In the genomic region with DNA sequence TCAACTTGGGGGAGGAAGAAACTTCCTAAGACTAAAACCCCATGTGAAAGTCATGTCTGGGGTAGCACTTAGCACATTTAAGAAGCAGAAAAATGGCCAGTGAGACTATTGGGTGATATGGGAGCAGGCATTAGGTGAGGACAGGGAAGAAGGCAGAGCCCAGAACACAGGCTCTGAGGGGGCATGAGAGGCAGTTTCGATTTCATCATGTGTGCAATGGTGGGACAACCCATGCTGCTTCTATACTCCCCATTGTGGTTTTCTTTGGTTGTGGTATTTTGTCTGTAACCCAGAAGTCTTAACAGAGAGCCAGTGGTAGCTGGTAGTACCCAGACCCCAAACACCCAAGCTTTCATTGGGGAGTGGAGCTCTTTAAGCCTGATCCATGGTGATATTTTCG, we compare ENCODE assay signal across 21 cellular contexts.
DNase-seq lines count a peak whose midpoint lies in the region; ATAC-seq and TF ChIP-seq lines count a peak whose summit lies in the region.
"Had no signal": no experiment of that assay in that cellular context is flagged by ENCODE, and none has a peak within 500 bp of the region (broad histone marks: within the 10 kb centered on the region; RNA-seq: fewer than 3 reads in every experiment).

No MANE protein-coding gene starts in this region.

- DNase-seq in CD4-positive, CD25-positive, alpha-beta regulatory T cell = no peak
- no peak for DNase-seq in CD4-positive, alpha-beta T cell
- DNase-seq in NB4 (ENCODE audit: low read depth) = peak; percentile 44
- DNase-seq in immature natural killer cell = peak in 2 of 3 donors; percentile 5 to 8
- DNase-seq in activated naive CD4-positive, alpha-beta T cell treated with anti-CD3 and anti-CD28 coated beads for 36 hours = no peak
- DNase-seq: ACHN, C1 segment of cervical spinal cord, COR-L47, DMS 273 treated with DMSO at 0.1 percent for 48 hours, NCI-H1436, NCI-H1930, NCI-H345, NCI-H524 treated with DMSO at 0.1 percent for 48 hours, PC-9, SIG-M5 had no signal

- TF ChIP-seq POLR2A in NB4 (IDR thresholded peaks at IDR 0.05; ENCODE audit: extremely low read depth, insufficient read length) = no peak

- H3K9me3 ChIP-seq in CD4-positive, CD25-positive, alpha-beta regulatory T cell (ENCODE audit: control insufficient read depth in 2 of 2, low read length in 2 of 2) = no peaks in the 10 kb centered on the region
- H3K9me3 ChIP-seq in CD4-positive, alpha-beta T cell (ENCODE audit: control insufficient read depth, low read length) = no peaks in the 10 kb centered on the region

- no peaks in the 10 kb centered on the region for H3K27me3 Mint-ChIP-seq in CD4-positive, CD25-positive, alpha-beta regulatory T cell
- H3K27me3 Mint-ChIP-seq in CD4-positive, alpha-beta T cell = no peaks in the 10 kb centered on the region
- peaks cover 4 to 17% (median 8%) of the 10 kb centered on the region in 3 donors for H3K27me3 Mint-ChIP-seq in immature natural killer cell (ENCODE audit: low read depth in 3 of 3)
- H3K27me3 Mint-ChIP-seq in activated naive CD4-positive, alpha-beta T cell treated with anti-CD3 and anti-CD28 coated beads for 36 hours (ENCODE audit: low read depth) = no peaks in the 10 kb centered on the region

- no peak for TF ChIP-seq CTCF in CD4-positive, alpha-beta T cell (IDR thresholded peaks at IDR 0.05)
- TF ChIP-seq CTCF in NB4 (IDR thresholded peaks at IDR 0.05; ENCODE audit: low read depth, low read length) = no peak

- H3K27ac Mint-ChIP-seq in CD4-positive, CD25-positive, alpha-beta regulatory T cell = peak overlapping the region in 2 of 3 donors; percentile 59 to 85
- no peak overlapping the region for H3K27ac Mint-ChIP-seq in CD4-positive, alpha-beta T cell
- H3K27ac Mint-ChIP-seq in immature natural killer cell = no peak overlapping the region
- H3K27ac Mint-ChIP-seq in activated naive CD4-positive, alpha-beta T cell treated with anti-CD3 and anti-CD28 coated beads for 36 hours = no peak overlapping the region
- H3K27ac Mint-ChIP-seq: IgD-negative memory B cell had no signal

- H3K4me1 Mint-ChIP-seq in CD4-positive, CD25-positive, alpha-beta regulatory T cell = peaks cover 12 to 63% (median 37%) of the 10 kb centered on the region in 4 donors
- H3K4me1 Mint-ChIP-seq in CD4-positive, alpha-beta T cell (ENCODE audit: low read depth) = peaks cover 74% of the 10 kb centered on the region
- peaks cover 30 to 39% of the 10 kb centered on the region in 2 donors for H3K4me1 Mint-ChIP-seq in immature natural killer cell
- peaks cover 48% of the 10 kb centered on the region for H3K4me1 Mint-ChIP-seq in activated naive CD4-positive, alpha-beta T cell treated with anti-CD3 and anti-CD28 coated beads for 36 hours (ENCODE audit: low read depth)

- no peaks in the 10 kb centered on the region for H3K36me3 ChIP-seq in CD4-positive, CD25-positive, alpha-beta regulatory T cell (ENCODE audit: control insufficient read depth, insufficient read depth, low read length)

- no peak overlapping the region for H3K4me3 ChIP-seq in CD4-positive, CD25-positive, alpha-beta regulatory T cell (ENCODE audit: low read depth, low read length)
- no peak overlapping the region for H3K4me3 ChIP-seq in NB4 (ENCODE audit: low read depth, low read length)
- H3K4me3 ChIP-seq: PC-9 had no signal

- no peaks in the 10 kb centered on the region for H3K27me3 ChIP-seq in CD4-positive, CD25-positive, alpha-beta regulatory T cell (ENCODE audit: control insufficient read depth, insufficient read depth, low read length)
- no peaks in the 10 kb centered on the region for H3K27me3 ChIP-seq in CD4-positive, alpha-beta T cell (ENCODE audit: control insufficient read depth, insufficient read depth, low read length)

- peaks cover 0 to 1% (median 0%) of the 10 kb centered on the region in 7 donors for H3K9me3 Mint-ChIP-seq in CD4-positive, CD25-positive, alpha-beta regulatory T cell
- H3K9me3 Mint-ChIP-seq in CD4-positive, alpha-beta T cell = no peaks in the 10 kb centered on the region
- H3K9me3 Mint-ChIP-seq in immature natural killer cell = peaks cover 0 to 6% (median under 1%) of the 10 kb centered on the region in 6 donors
- no peaks in the 10 kb centered on the region for H3K9me3 Mint-ChIP-seq in activated naive CD4-positive, alpha-beta T cell treated with anti-CD3 and anti-CD28 coated beads for 36 hours
- H3K9me3 Mint-ChIP-seq: H9, IgD-negative memory B cell had no signal

- ATAC-seq in CD4-positive, CD25-positive, alpha-beta regulatory T cell (ENCODE audit: low read depth in 2 of 2) = no peak
- no peak for ATAC-seq in CD4-positive, alpha-beta T cell (ENCODE audit: poor library complexity)
- ATAC-seq in HG02588 (IDR thresholded peaks at IDR 0.05; ENCODE audit: unreplicated experiment) = no peak
- no peak for ATAC-seq in GM21390 (IDR thresholded peaks at IDR 0.05; ENCODE audit: unreplicated experiment)

- CTCF ChIA-PET in CD4-positive, alpha-beta T cell (lab: Charles Lee) = no interaction called here
- CTCF ChIA-PET in activated naive CD4-positive, alpha-beta T cell treated with anti-CD3 and anti-CD28 coated beads for 36 hours (lab: Charles Lee) = interaction anchor here (1.3 kb wide), 1 partner anchor 21 kb away, joined by 5 read pairs; no protein-coding TSS in a partner anchor

- no peak overlapping the region for H3K27ac ChIP-seq in CD4-positive, CD25-positive, alpha-beta regulatory T cell (ENCODE audit: insufficient read depth, low read length, poor library complexity, severe bottlenecking)
- no peak overlapping the region for H3K27ac ChIP-seq in CD4-positive, alpha-beta T cell (ENCODE audit: low read depth, low read length)
- H3K27ac ChIP-seq: HL-60, PC-9, RWPE1 had no signal

- intact Hi-C loops in CD4-positive, alpha-beta T cell (cut with DNase I, micrococcal nuclease) = loop anchor here (5.0 to 10.0 kb wide), 3 partner anchors 800 to 1282 kb away; partner anchors contain the start of gene WAPL (in 1 of the 2)
- intact Hi-C loops in activated naive CD4-positive, alpha-beta T cell treated with anti-CD3 and anti-CD28 coated beads for 36 hours (cut with micrococcal nuclease) = loop anchor here (5.0 kb wide), 1 partner anchor 58 kb away; no protein-coding TSS in a partner anchor

- H3K36me3 Mint-ChIP-seq in CD4-positive, CD25-positive, alpha-beta regulatory T cell = no peaks in the 10 kb centered on the region
- H3K36me3 Mint-ChIP-seq in CD4-positive, alpha-beta T cell (ENCODE audit: low read depth) = no peaks in the 10 kb centered on the region
- no peaks in the 10 kb centered on the region for H3K36me3 Mint-ChIP-seq in immature natural killer cell
- no peaks in the 10 kb centered on the region for H3K36me3 Mint-ChIP-seq in activated naive CD4-positive, alpha-beta T cell treated with anti-CD3 and anti-CD28 coated beads for 36 hours (ENCODE audit: low read depth)
- H3K36me3 Mint-ChIP-seq: IgD-negative memory B cell had no signal

- H3K4me1 ChIP-seq in CD4-positive, CD25-positive, alpha-beta regulatory T cell (ENCODE audit: control insufficient read depth, insufficient read depth, low read length, poor library complexity, severe bottlenecking) = peaks cover 35% of the 10 kb centered on the region

- POLR2A ChIA-PET in CD4-positive, alpha-beta T cell (lab: Charles Lee) = no interaction called here

- H3K4me3 Mint-ChIP-seq in CD4-positive, CD25-positive, alpha-beta regulatory T cell = no peak overlapping the region
- H3K4me3 Mint-ChIP-seq in CD4-positive, alpha-beta T cell = peak overlapping the region; percentile 7
- no peak overlapping the region for H3K4me3 Mint-ChIP-seq in immature natural killer cell
- no peak overlapping the region for H3K4me3 Mint-ChIP-seq in activated naive CD4-positive, alpha-beta T cell treated with anti-CD3 and anti-CD28 coated beads for 36 hours
- H3K4me3 Mint-ChIP-seq: H9, IgD-negative memory B cell had no signal

Comparison
In these comparisons a context has a peak if more than half of its experiments do, and no peak if none do; other contexts are left out.
1. DNase-seq: peak in NB4 (single experiment) and immature natural killer cell (2 of 3); none in CD4-positive, CD25-positive, alpha-beta regulatory T cell (0 of 3), CD4-positive, alpha-beta T cell (0 of 10) and activated naive CD4-positive, alpha-beta T cell treated with anti-CD3 and anti-CD28 coated beads for 36 hours (single experiment).
2. H3K27ac Mint-ChIP-seq: peak in CD4-positive, CD25-positive, alpha-beta regulatory T cell (2 of 3); none in CD4-positive, alpha-beta T cell (single experiment), immature natural killer cell (0 of 6) and activated naive CD4-positive, alpha-beta T cell treated with anti-CD3 and anti-CD28 coated beads for 36 hours (single experiment).